10 cellular contexts compared by ENCODE assay signal in the genomic region with DNA sequence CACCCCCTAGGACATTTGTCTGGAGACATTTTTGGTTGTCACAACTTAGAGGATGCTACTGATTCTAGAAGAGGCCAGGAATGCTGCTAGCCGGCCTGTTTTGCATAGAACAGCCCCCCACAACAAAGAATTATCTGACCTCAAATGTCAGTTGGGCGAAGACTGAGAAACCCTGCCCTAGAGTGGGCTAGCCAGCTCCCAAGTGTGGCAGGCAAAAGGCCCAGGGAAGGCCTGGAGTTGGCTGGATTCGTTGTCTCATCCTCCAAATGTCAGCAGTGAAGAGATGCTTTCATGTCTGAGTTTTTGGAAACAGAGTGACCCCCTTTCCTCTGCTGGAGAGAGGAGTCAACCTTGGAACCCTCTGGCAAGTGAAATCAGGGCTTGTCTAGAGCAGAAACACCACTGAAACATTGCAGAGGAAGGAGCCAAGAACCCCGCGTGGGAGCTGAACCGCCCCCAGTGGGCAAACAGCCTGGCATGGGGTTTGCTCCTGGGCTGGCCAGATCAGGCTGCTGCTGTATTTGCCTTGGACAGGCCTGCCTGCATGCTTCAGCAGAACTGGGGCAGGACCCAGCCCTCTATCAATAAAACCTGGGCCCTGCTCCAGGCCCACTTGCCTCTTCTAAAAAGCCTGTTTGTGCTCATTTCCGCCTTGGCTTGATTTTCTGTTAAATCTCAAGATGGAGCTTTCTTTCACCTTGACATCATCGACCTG. TPM values are rescaled to one million over a fixed set of nuclear protein-coding genes. Genes with fewer than 3 reads are reported as not detected.
DNase-seq lines count a peak whose midpoint lies in the region; ATAC-seq, FAIRE-seq and TF ChIP-seq lines count a peak whose summit lies in the region.
"Had no signal": no experiment of that assay in that cellular context is flagged by ENCODE, and none has a peak within 500 bp of the region (broad histone marks: within the 10 kb centered on the region; RNA-seq: fewer than 3 reads in every experiment).

No MANE protein-coding gene starts in this region.

- H3K27me3 ChIP-seq in left lung: no peaks in the 10 kb centered on the region

- H3K9me3 ChIP-seq in left lung: no peaks in the 10 kb centered on the region

- H3K27ac ChIP-seq in left lung (peak overlapping the region; percentile 24 to 65), temporal lobe (ENCODE audit: low read depth, low read length) (peak overlapping the region; percentile 14)

- intact Hi-C loops in left lung (cut with DNase I): no loop called here

- peaks cover 7 to 19% of the 10 kb centered on the region in 2 donors for H3K4me1 ChIP-seq in left lung

- TF ChIP-seq CTCF in left lung (IDR thresholded peaks at IDR 0.05): no peak

- H3K4me3 ChIP-seq in left lung: no peak overlapping the region

- DNase-seq in NCI-H2029 (lab: John Stamatoyannopoulos, UW) (peak; percentile 91), amygdala (lab: John Stamatoyannopoulos, UW) (peak in 42 of 56 donors; percentile 10 to 74 (median 39)), left lung (peak in 1 of 2 donors; percentile 82), COLO829 (ENCODE audit: low spot score) (no peak), urothelium cell line (ENCODE audit: low spot score) (no peak)
- DNase-seq: Karpas-422; stimulated activated CD4-positive, alpha-beta T cell treated with anti-CD3 and anti-CD28 coated beads, Interleukin-4, amount 100 ng/mL, for 24 hours had no signal

- H3K36me3 ChIP-seq in left lung: no peaks in the 10 kb centered on the region

- ATAC-seq in left lung (peak; percentile 95), HG02973 (IDR thresholded peaks at IDR 0.05; ENCODE audit: unreplicated experiment) (no peak), HG02852 (IDR thresholded peaks at IDR 0.05; ENCODE audit: unreplicated experiment) (no peak)

- FAIRE-seq in urothelium cell line (lab: Jason Lieb, UNC): no peak

RNA-seq across cellular contexts. Expression of a gene that starts 32.9 kb away (rescaled TPM):
- 10 to 100 TPM; 26.5 to 40.9 TPM for total RNA-seq in left lung
- 0.98 TPM for total RNA-seq in temporal lobe

Comparison
In these comparisons a context has a peak if more than half of its experiments do, and no peak if none do; other contexts are left out.
1. DNase-seq: peak in NCI-H2029 (single experiment) and amygdala (42 of 56); none in COLO829 (single experiment) and urothelium cell line (single experiment).
2. RNA of a gene that starts 32.9 kb away (total RNA-seq): 26.5 to 40.9 TPM in left lung; 0.98 TPM in temporal lobe (single experiment); every median in the first group is over 10 times any median in the second.